ENCODE assay signal across 8 cellular contexts in the genomic region with DNA sequence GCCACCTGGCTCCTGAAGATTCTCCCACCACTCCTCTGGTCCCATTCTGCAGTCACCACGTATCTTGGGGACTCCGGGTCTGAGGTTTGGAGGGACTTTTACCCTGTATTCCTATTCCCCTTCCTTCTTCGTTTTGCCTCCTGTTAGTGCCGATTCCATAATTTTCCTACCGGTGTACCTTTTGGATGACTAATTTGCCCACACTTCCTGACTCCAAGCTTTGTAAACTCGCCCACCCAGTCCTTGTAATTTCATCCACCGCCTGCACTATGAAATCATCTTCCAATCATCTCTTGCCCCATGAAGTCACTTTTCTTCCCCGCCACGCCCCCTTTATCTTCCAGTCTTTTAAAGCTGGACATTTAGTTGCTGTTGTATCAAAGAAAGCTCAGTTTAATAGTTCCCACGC. TPM values are rescaled to one million over a fixed set of nuclear protein-coding genes. Genes with fewer than 3 reads are reported as not detected.
DNase-seq lines count a peak whose midpoint lies in the region; ATAC-seq and TF ChIP-seq lines count a peak whose summit lies in the region.

No MANE protein-coding gene starts in this region.

- no peaks in the 10 kb centered on the region for H4K20me1 ChIP-seq in hepatocyte (ENCODE audit: insufficient read depth, poor library complexity, severe bottlenecking)

- H3K36me3 Mint-ChIP-seq in activated naive CD8-positive, alpha-beta T cell: peaks cover 15% of the 10 kb centered on the region

- no peak for TF ChIP-seq CTCF in 22Rv1 (IDR thresholded peaks at IDR 0.05)
- no peak for TF ChIP-seq CTCF in hepatocyte (IDR thresholded peaks at IDR 0.05; ENCODE audit: poor library complexity)

- peak overlapping the region; percentile 90 for H2AFZ ChIP-seq in hepatocyte

- H3K27ac Mint-ChIP-seq in activated naive CD8-positive, alpha-beta T cell: peak overlapping the region; percentile 97

- H3K9ac ChIP-seq in skeletal muscle satellite cell (ENCODE audit: low read depth, low read length): peak overlapping the region; percentile 97

- H3K4me3 Mint-ChIP-seq in activated naive CD8-positive, alpha-beta T cell: peak overlapping the region; percentile 100

- no peaks in the 10 kb centered on the region for H3K36me3 ChIP-seq in hepatocyte (replicated peaks; ENCODE audit: insufficient read depth, low read depth)
- H3K36me3 ChIP-seq in skeletal muscle satellite cell (ENCODE audit: insufficient read depth, low read length): peaks cover 5% of the 10 kb centered on the region

- under 1% methylated on average over 10 of the region's 10 CpGs for WGBS in hepatocyte (ENCODE audit: low lambda C conversion rate, missing lambda C conversion rate)

- H3K79me2 ChIP-seq in hepatocyte: peaks cover 40% of the 10 kb centered on the region

- H3K4me2 ChIP-seq in hepatocyte (peak overlapping the region; percentile 77), skeletal muscle satellite cell (ENCODE audit: low read length) (peak overlapping the region; percentile 94)

- H3K4me1 ChIP-seq in hepatocyte (ENCODE audit: insufficient read depth) (no peaks in the 10 kb centered on the region), skeletal muscle satellite cell (ENCODE audit: control insufficient read depth, insufficient read depth, low read length) (peaks cover 16% of the 10 kb centered on the region)

- peaks cover 52% of the 10 kb centered on the region for H3K4me1 Mint-ChIP-seq in activated naive CD8-positive, alpha-beta T cell (ENCODE audit: low read depth)

- H3K9me3 Mint-ChIP-seq in activated naive CD8-positive, alpha-beta T cell (ENCODE audit: low read depth): no peaks in the 10 kb centered on the region

- peak; percentile 28 for DNase-seq in GM04504 (ENCODE audit: low read depth)
- DNase-seq in NCI-H69 (lab: John Stamatoyannopoulos, UW): peak; percentile 53
- peak; percentile 75 for DNase-seq in hepatocyte (ENCODE audit: low spot score)
- no peak for DNase-seq in activated gamma-delta T cell treated with Interleukin-2 at 50 U/mL for 16 hours

- peak overlapping the region; percentile 81 for H3K27ac ChIP-seq in 22Rv1
- peak overlapping the region; percentile 88 for H3K27ac ChIP-seq in hepatocyte

- H3K27me3 Mint-ChIP-seq in activated naive CD8-positive, alpha-beta T cell: no peaks in the 10 kb centered on the region

- ATAC-seq in HG02870 (IDR thresholded peaks at IDR 0.05; ENCODE audit: unreplicated experiment): peak; percentile 2

- no peaks in the 10 kb centered on the region for H3K9me3 ChIP-seq in hepatocyte (ENCODE audit: low read depth)
- no peaks in the 10 kb centered on the region for H3K9me3 ChIP-seq in skeletal muscle satellite cell (replicated peaks; ENCODE audit: low read length)

- H3K27me3 ChIP-seq in hepatocyte (no peaks in the 10 kb centered on the region), skeletal muscle satellite cell (ENCODE audit: control insufficient read depth, insufficient read depth, low read length) (no peaks in the 10 kb centered on the region)

- H3K9me2 ChIP-seq in hepatocyte (replicated peaks; ENCODE audit: insufficient read depth): no peaks in the 10 kb centered on the region

- H3K4me3 ChIP-seq in hepatocyte: peak overlapping the region; percentile 76
- peak overlapping the region; percentile 92 for H3K4me3 ChIP-seq in skeletal muscle satellite cell (ENCODE audit: low read length)

RNA-seq across cellular contexts. Expression of a gene that starts 0.6 kb away (rescaled TPM):
- 42.0 and 42.3 TPM in 2 replicates for total RNA-seq in hepatocyte
- 76.8 and 77.5 TPM in 2 replicates for polyA plus RNA-seq in hepatocyte
- total RNA-seq in skeletal muscle satellite cell (2012; rRNA removed): 86.1 and 87.2 TPM in 2 replicates

RNA-seq across cellular contexts. Expression of a gene that starts 12.5 kb away (rescaled TPM):
- 117 and 169 TPM in 2 replicates for total RNA-seq in hepatocyte
- polyA plus RNA-seq in hepatocyte: 232 and 258 TPM in 2 replicates
- total RNA-seq in skeletal muscle satellite cell (2012; rRNA removed): 29.1 and 35.0 TPM in 2 replicates
